13 cellular contexts compared by ENCODE assay signal in genomic region chr1:183043872-183044859, GRCh38. TPM values are rescaled to one million over a fixed set of nuclear protein-coding genes. Genes with fewer than 3 reads are reported as not detected.
A peak's percentile ranks its signal among the peaks of the same experiment; 100 is the strongest.
DNase-seq lines count a peak whose midpoint lies in the region; ATAC-seq and TF ChIP-seq lines count a peak whose summit lies in the region.
"Had no signal": no experiment of that assay in that cellular context is flagged by ENCODE, and none has a peak within 500 bp of the region (broad histone marks: within the 10 kb centered on the region; RNA-seq: fewer than 3 reads in every experiment).

No MANE protein-coding gene starts in this region.

- H3K4me3 ChIP-seq in suprapubic skin, result no peak overlapping the region
- H3K4me3 ChIP-seq in CD8-positive, alpha-beta memory T cell (ENCODE audit: low read length), result no peak overlapping the region

- peak; percentile 85 for DNase-seq in GM04504 (ENCODE audit: low read depth)
- DNase-seq in amniotic epithelial cell (ENCODE audit: low read depth), result peak; percentile 86
- peak; percentile 57 for DNase-seq in hepatic stellate cell (ENCODE audit: low spot score)
- no peak for DNase-seq in suprapubic skin (ENCODE audit: low spot score in 2 of 2)
- no peak for DNase-seq in NCI-H526 treated with DMSO at 0.1 percent for 48 hours (lab: John Stamatoyannopoulos, UW)
- no peak for DNase-seq in CD8-positive, alpha-beta memory T cell
- DNase-seq: aorta; foreskin melanocyte; NCI-H226; stimulated activated CD4-positive, alpha-beta T cell treated with anti-CD3 and anti-CD28 coated beads, Interleukin-4, amount 100 ng/mL, for 4 hours; SW 1271 had no signal

- no peaks in the 10 kb centered on the region for H3K36me3 ChIP-seq in suprapubic skin
- H3K36me3 ChIP-seq in CD8-positive, alpha-beta memory T cell (ENCODE audit: insufficient read depth, low read length), result no peaks in the 10 kb centered on the region

- no peak for TF ChIP-seq POLR2A in suprapubic skin (IDR thresholded peaks at IDR 0.05)

- CTCF ChIA-PET in CD8-positive, alpha-beta memory T cell (lab: Charles Lee), result no interaction called here

- H3K27ac Mint-ChIP-seq in CD8-positive, alpha-beta memory T cell, result no peak overlapping the region

- H3K9me3 ChIP-seq in suprapubic skin, result no peaks in the 10 kb centered on the region
- no peaks in the 10 kb centered on the region for H3K9me3 ChIP-seq in CD8-positive, alpha-beta memory T cell (ENCODE audit: low read length)

- peaks cover 55% of the 10 kb centered on the region for H3K4me1 ChIP-seq in suprapubic skin
- H3K4me1 ChIP-seq in CD8-positive, alpha-beta memory T cell (ENCODE audit: insufficient read depth, low read length), result no peaks in the 10 kb centered on the region

- H3K27me3 ChIP-seq in suprapubic skin, result no peaks in the 10 kb centered on the region
- peaks cover 16% of the 10 kb centered on the region for H3K27me3 ChIP-seq in CD8-positive, alpha-beta memory T cell (ENCODE audit: insufficient read depth, low read length, poor library complexity, severe bottlenecking)

- no peak for ATAC-seq in GM19452 (IDR thresholded peaks at IDR 0.05; ENCODE audit: unreplicated experiment)
- no peak for ATAC-seq in HG03280 (IDR thresholded peaks at IDR 0.05; ENCODE audit: unreplicated experiment)

- H3K4me3 Mint-ChIP-seq in CD8-positive, alpha-beta memory T cell, result no peak overlapping the region

- H3K36me3 Mint-ChIP-seq in CD8-positive, alpha-beta memory T cell, result no peaks in the 10 kb centered on the region

- H3K27ac ChIP-seq in suprapubic skin, result peak overlapping the region; percentile 47
- H3K27ac ChIP-seq in CD8-positive, alpha-beta memory T cell (ENCODE audit: low read depth, low read length), result no peak overlapping the region

- peaks cover 17 to 43% of the 10 kb centered on the region in 2 donors for H3K27me3 Mint-ChIP-seq in CD8-positive, alpha-beta memory T cell

- no peak for TF ChIP-seq EP300 in suprapubic skin (IDR thresholded peaks at IDR 0.05)

- POLR2A ChIA-PET in CD8-positive, alpha-beta memory T cell (lab: Charles Lee), result no interaction called here

- 61% methylated on average over 7 of the region's 7 CpGs for WGBS in suprapubic skin

- no peak for TF ChIP-seq CTCF in suprapubic skin (IDR thresholded peaks at IDR 0.05)

- H3K4me1 Mint-ChIP-seq in CD8-positive, alpha-beta memory T cell, result no peaks in the 10 kb centered on the region

- no peaks in the 10 kb centered on the region for H3K9me3 Mint-ChIP-seq in CD8-positive, alpha-beta memory T cell

RNA-seq across cellular contexts. Expression of gene LAMC1, which starts 20.9 kb away (rescaled TPM):
- 100 to 1,000 TPM in 1 of 4 donors, 10 to 100 TPM in 3; 58.3 to 124 (median 77.6) TPM for total RNA-seq in suprapubic skin
- under 1 TPM; 0.33 to 0.58 TPM for total RNA-seq in CD8-positive, alpha-beta memory T cell
- not detected for polyA plus RNA-seq in CD8-positive, alpha-beta memory T cell

Comparison
In these comparisons a context has a peak if more than half of its experiments do, and no peak if none do; other contexts are left out.
1. DNase-seq: peak in GM04504 (single experiment), amniotic epithelial cell (single experiment) and hepatic stellate cell (single experiment); none in suprapubic skin (0 of 2), NCI-H526 treated with DMSO at 0.1 percent for 48 hours (single experiment) and CD8-positive, alpha-beta memory T cell (0 of 5).
2. RNA of gene LAMC1, which starts 20.9 kb away (total RNA-seq): 58.3 to 124 TPM in suprapubic skin; 0.33 to 0.58 TPM in CD8-positive, alpha-beta memory T cell; every median in the first group is over 10 times any median in the second.